9 cellular contexts compared by ENCODE assay signal in the genomic region with DNA sequence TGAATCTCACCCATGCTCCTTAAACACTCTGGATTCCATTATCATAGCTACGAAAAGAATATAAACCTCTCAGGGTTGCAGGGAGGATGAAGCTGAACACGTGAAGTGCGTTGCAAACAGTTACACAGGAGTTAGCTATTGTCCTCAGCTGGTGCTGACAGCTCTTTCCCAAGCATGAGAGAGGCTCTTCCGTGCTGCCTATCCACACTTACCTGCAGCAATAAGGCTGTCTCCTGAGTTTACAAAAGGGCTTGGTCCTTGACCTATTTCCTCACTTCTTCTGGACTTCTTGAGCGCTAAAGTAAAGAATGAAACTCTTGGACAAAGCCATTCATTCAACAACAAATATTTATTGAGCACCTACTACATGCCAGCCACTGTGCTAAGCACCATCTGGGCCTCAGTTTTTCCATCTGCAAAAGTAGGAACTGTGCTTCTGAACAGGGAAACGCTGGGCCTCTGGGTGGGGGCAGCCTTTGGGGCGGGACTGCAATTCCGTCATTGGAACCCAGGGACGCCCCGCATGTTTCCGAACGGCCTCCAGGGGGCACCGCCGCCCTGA. TPM values are rescaled to one million over a fixed set of nuclear protein-coding genes. Genes with fewer than 3 reads are reported as not detected.
A peak's percentile ranks its signal among the peaks of the same experiment; 100 is the strongest.
DNase-seq lines count a peak whose midpoint lies in the region; ATAC-seq, FAIRE-seq and TF ChIP-seq lines count a peak whose summit lies in the region.
"Had no signal": no experiment of that assay in that cellular context is flagged by ENCODE, and none has a peak within 500 bp of the region (broad histone marks: within the 10 kb centered on the region; RNA-seq: fewer than 3 reads in every experiment).

No MANE protein-coding gene starts in this region.

- H3K27ac Mint-ChIP-seq in naive thymus-derived CD4-positive, alpha-beta T cell: peak overlapping the region; percentile 89 to 99 (median 95)

- H3K27ac ChIP-seq in esophagus muscularis mucosa (replicated peaks in 1 of 4): peak overlapping the region; percentile 97 to 100 (median 98)
- H3K27ac ChIP-seq in naive thymus-derived CD4-positive, alpha-beta T cell (ENCODE audit: low read depth, low read length): peak overlapping the region; percentile 84

- no peak for TF ChIP-seq EP300 in esophagus muscularis mucosa (IDR thresholded peaks at IDR 0.05)

- H3K27me3 ChIP-seq in esophagus muscularis mucosa: no peaks in the 10 kb centered on the region
- no peaks in the 10 kb centered on the region for H3K27me3 ChIP-seq in naive thymus-derived CD4-positive, alpha-beta T cell (ENCODE audit: control insufficient read depth in 2 of 2, insufficient read depth in 2 of 2, low read length in 2 of 2)

- 52% methylated on average over 5 of the region's 14 CpGs for WGBS in esophagus muscularis mucosa

- peak; percentile 71 to 86 (median 75) for TF ChIP-seq CTCF in esophagus muscularis mucosa (IDR thresholded peaks at IDR 0.05)

- H3K4me1 Mint-ChIP-seq in activated T-cell treated with anti-CD3 and anti-CD28 coated beads, Interleukin-2, amount 50 U/mL, for 4 hours (ENCODE audit: low read depth): peaks cover 22% of the 10 kb centered on the region
- peaks cover 14 to 33% (median 29%) of the 10 kb centered on the region in 7 donors for H3K4me1 Mint-ChIP-seq in naive thymus-derived CD4-positive, alpha-beta T cell

- CTCF ChIA-PET in naive thymus-derived CD4-positive, alpha-beta T cell (lab: Charles Lee): interaction anchor here (0.6 to 2.1 kb wide), 21 partner anchors 13 to 458 kb away, joined by 3 to 8 read pairs (median 4); a partner anchor contains a TSS

- no peak for FAIRE-seq in H54 (lab: Jason Lieb, UNC)
- FAIRE-seq: TTC549 had no signal

- intact Hi-C loops in esophagus muscularis mucosa (cut with DNase I): loop anchor here (5.0 to 10.0 kb wide), 3 partner anchors 69 to 168 kb away; a partner anchor contains a TSS
- intact Hi-C loops in naive thymus-derived CD4-positive, alpha-beta T cell (cut with micrococcal nuclease): loop anchor here (1.0 to 5.0 kb wide), 16 partner anchors 28 to 326 kb away; a partner anchor contains a TSS

- H3K4me1 ChIP-seq in esophagus muscularis mucosa: peaks cover 16 to 37% (median 34%) of the 10 kb centered on the region in 4 donors
- peaks cover 4 to 9% of the 10 kb centered on the region in 2 donors for H3K4me1 ChIP-seq in naive thymus-derived CD4-positive, alpha-beta T cell (ENCODE audit: control insufficient read depth in 2 of 2, insufficient read depth in 2 of 2, low read length in 2 of 2)

- no peaks in the 10 kb centered on the region for H3K9me3 ChIP-seq in esophagus muscularis mucosa
- H3K9me3 ChIP-seq in naive thymus-derived CD4-positive, alpha-beta T cell (ENCODE audit: control insufficient read depth in 2 of 3, low read length in 3 of 3): no peaks in the 10 kb centered on the region

- peak; percentile 82 for DNase-seq in COLO829 (ENCODE audit: low spot score)
- DNase-seq in H54 (ENCODE audit: insufficient read length, low spot score): peak; percentile 90
- peak; percentile 67 for DNase-seq in NCI-H82 treated with DMSO at 0.1 percent for 48 hours (lab: John Stamatoyannopoulos, UW; ENCODE audit: unreplicated experiment)
- peak; percentile 88 for DNase-seq in activated T-cell treated with anti-CD3 and anti-CD28 coated beads, Interleukin-2, amount 50 U/mL, for 4 hours
- peak; percentile 99 for DNase-seq in esophagus muscularis mucosa (ENCODE audit: extremely low spot score)
- peak in 2 of 9 donors; percentile 89 to 92 for DNase-seq in naive thymus-derived CD4-positive, alpha-beta T cell
- DNase-seq in stimulated activated naive CD8-positive, alpha-beta T cell treated with anti-CD3 and anti-CD28 coated beads, Interleukin-15, Interleukin-2, amounts not matched to agents 100 U/mL and 50 U/mL, for 24 hours: peak; percentile 93
- no peak for DNase-seq in NCI-H524 treated with DMSO at 0.1 percent for 48 hours (lab: John Stamatoyannopoulos, UW)

- peak overlapping the region; percentile 70 to 97 (median 82) for H3K4me3 ChIP-seq in esophagus muscularis mucosa
- H3K4me3 ChIP-seq in naive thymus-derived CD4-positive, alpha-beta T cell (ENCODE audit: low read length): peak overlapping the region; percentile 97

- peak overlapping the region; percentile 88 for H3K4me3 Mint-ChIP-seq in activated T-cell treated with anti-CD3 and anti-CD28 coated beads, Interleukin-2, amount 50 U/mL, for 4 hours
- peak overlapping the region; percentile 90 to 95 (median 92) for H3K4me3 Mint-ChIP-seq in naive thymus-derived CD4-positive, alpha-beta T cell

- no peak for TF ChIP-seq POLR2A in H54 (IDR thresholded peaks at IDR 0.05; ENCODE audit: low read depth, low read length)
- no peak for TF ChIP-seq POLR2A in esophagus muscularis mucosa (IDR thresholded peaks at IDR 0.05; ENCODE audit: low read depth)

- no peak for ATAC-seq in activated T-cell treated with anti-CD3 and anti-CD28 coated beads, Interleukin-2, amount 50 U/mL, for 4 hours
- ATAC-seq in naive thymus-derived CD4-positive, alpha-beta T cell: no peak
- ATAC-seq in stimulated activated naive CD8-positive, alpha-beta T cell treated with anti-CD3 and anti-CD28 coated beads, Interleukin-15, Interleukin-2, amounts not matched to agents 100 U/mL and 50 U/mL, for 24 hours: no peak

- peaks cover 0 to 10% (median 4%) of the 10 kb centered on the region in 4 donors for H3K36me3 ChIP-seq in esophagus muscularis mucosa
- H3K36me3 ChIP-seq in naive thymus-derived CD4-positive, alpha-beta T cell (ENCODE audit: control insufficient read depth in 2 of 3, insufficient read depth in 3 of 3, low read length in 3 of 3): peaks cover 0 to 2% (median 0%) of the 10 kb centered on the region in 3 experiments

- H3K36me3 Mint-ChIP-seq in activated T-cell treated with anti-CD3 and anti-CD28 coated beads, Interleukin-2, amount 50 U/mL, for 4 hours (ENCODE audit: insufficient read depth): peaks cover 5% of the 10 kb centered on the region
- peaks cover 0 to 11% (median 6%) of the 10 kb centered on the region in 5 donors for H3K36me3 Mint-ChIP-seq in naive thymus-derived CD4-positive, alpha-beta T cell

- H3K27me3 Mint-ChIP-seq in activated T-cell treated with anti-CD3 and anti-CD28 coated beads, Interleukin-2, amount 50 U/mL, for 4 hours (ENCODE audit: low read depth): no peaks in the 10 kb centered on the region
- no peaks in the 10 kb centered on the region for H3K27me3 Mint-ChIP-seq in naive thymus-derived CD4-positive, alpha-beta T cell

- POLR2A ChIA-PET in naive thymus-derived CD4-positive, alpha-beta T cell (lab: Charles Lee): interaction anchor here (0.5 to 4.0 kb wide), 10 partner anchors 10 to 165 kb away, joined by 3 to 28 read pairs (median 6); a partner anchor contains a TSS

- no peaks in the 10 kb centered on the region for H3K9me3 Mint-ChIP-seq in activated T-cell treated with anti-CD3 and anti-CD28 coated beads, Interleukin-2, amount 50 U/mL, for 4 hours
- H3K9me3 Mint-ChIP-seq in naive thymus-derived CD4-positive, alpha-beta T cell: no peaks in the 10 kb centered on the region

RNA-seq across cellular contexts. Expression of a gene that starts 0.7 kb away (rescaled TPM):
- total RNA-seq in activated T-cell treated with anti-CD3 and anti-CD28 coated beads, Interleukin-2, amount 50 U/mL, for 4 hours: 100 to 1,000 TPM in 2 of 3 donors, 10 to 100 TPM in 1; 84.9 to 104 (median 104) TPM
- total RNA-seq in esophagus muscularis mucosa: 100 to 1,000 TPM; 150 to 189 (median 172) TPM
- 10 to 100 TPM; 22.6 to 60.8 (median 32.2) TPM for total RNA-seq in naive thymus-derived CD4-positive, alpha-beta T cell
- 10 to 100 TPM; 90.0 to 96.1 TPM for polyA plus RNA-seq in naive thymus-derived CD4-positive, alpha-beta T cell

RNA-seq across cellular contexts. Expression of a gene that starts 14.0 kb away (rescaled TPM):
- total RNA-seq in activated T-cell treated with anti-CD3 and anti-CD28 coated beads, Interleukin-2, amount 50 U/mL, for 4 hours: 10 to 100 TPM; 11.5 to 13.5 (median 12.5) TPM
- total RNA-seq in esophagus muscularis mucosa: 10 to 100 TPM; 21.2 to 57.1 (median 33.1) TPM
- total RNA-seq in naive thymus-derived CD4-positive, alpha-beta T cell: 10 to 100 TPM; 13.1 to 29.0 (median 21.7) TPM
- 10 to 100 TPM; 13.7 to 15.7 TPM for polyA plus RNA-seq in naive thymus-derived CD4-positive, alpha-beta T cell

RNA-seq across cellular contexts. Expression of a gene that starts 16.4 kb away (rescaled TPM):
- total RNA-seq in activated T-cell treated with anti-CD3 and anti-CD28 coated beads, Interleukin-2, amount 50 U/mL, for 4 hours: under 1 TPM in 1 of 3 donors, not detected in 2; 0.33 TPM
- total RNA-seq in esophagus muscularis mucosa: 1 to 10 TPM in 3 of 4 donors, under 1 TPM in 1; 0.42 to 5.1 (median 3.1) TPM
- under 1 TPM in 1 of 5 experiments, not detected in 4; 0.39 TPM for total RNA-seq in naive thymus-derived CD4-positive, alpha-beta T cell
- not detected for polyA plus RNA-seq in naive thymus-derived CD4-positive, alpha-beta T cell

RNA-seq across cellular contexts. Expression of a gene that starts 27.8 kb away (rescaled TPM):
- 10 to 100 TPM; 12.5 to 19.1 (median 15.2) TPM for total RNA-seq in activated T-cell treated with anti-CD3 and anti-CD28 coated beads, Interleukin-2, amount 50 U/mL, for 4 hours
- 10 to 100 TPM in 3 of 4 donors, 1 to 10 TPM in 1; 9.6 to 21.8 (median 13.1) TPM for total RNA-seq in esophagus muscularis mucosa
- 10 to 100 TPM in 1 of 5 experiments, 1 to 10 TPM in 4; 2.7 to 18.2 (median 8.6) TPM for total RNA-seq in naive thymus-derived CD4-positive, alpha-beta T cell
- polyA plus RNA-seq in naive thymus-derived CD4-positive, alpha-beta T cell: 10 to 100 TPM; 11.5 to 17.2 TPM

RNA-seq across cellular contexts. Expression of a gene that starts 41.3 kb away (rescaled TPM):
- not detected for total RNA-seq in activated T-cell treated with anti-CD3 and anti-CD28 coated beads, Interleukin-2, amount 50 U/mL, for 4 hours
- total RNA-seq in esophagus muscularis mucosa: not detected
- total RNA-seq in naive thymus-derived CD4-positive, alpha-beta T cell: 1 to 10 TPM in 1 of 5 experiments, under 1 TPM in 3, not detected in 1; 0.48 to 1.1 (median 0.85) TPM
- polyA plus RNA-seq in naive thymus-derived CD4-positive, alpha-beta T cell: 1 to 10 TPM in 1 of 2 donors, not detected in 1; 1.2 TPM
